ENCODE assay signal across 8 cellular contexts in the genomic region with DNA sequence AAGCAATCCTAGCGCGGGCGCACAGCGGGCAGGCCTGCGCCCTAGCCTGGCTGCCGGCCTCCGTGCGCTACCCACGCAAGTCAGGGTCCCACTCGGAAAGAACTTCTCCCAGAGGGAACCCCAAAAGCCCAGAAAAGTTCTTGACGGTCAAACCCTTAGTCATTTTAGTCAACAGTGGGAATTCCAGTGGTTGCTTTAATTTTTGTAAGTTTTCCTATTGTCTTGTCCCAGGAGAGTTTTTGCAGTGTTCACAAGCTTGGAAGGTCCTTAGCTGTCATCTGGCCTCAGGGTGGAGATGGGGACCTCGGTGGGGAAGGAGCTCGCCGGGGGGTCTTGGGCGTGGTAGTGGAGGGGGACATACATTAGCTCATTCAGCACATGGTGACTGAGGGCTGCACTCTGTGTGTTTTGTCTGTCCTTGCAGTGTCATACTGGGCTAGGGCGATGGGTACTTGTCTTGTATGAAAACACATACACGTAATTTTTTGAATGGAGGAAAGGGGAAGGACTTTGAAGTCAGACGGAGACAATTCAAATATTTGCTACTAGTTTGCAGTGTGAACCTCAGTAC. TPM values are rescaled to one million over a fixed set of nuclear protein-coding genes. Genes with fewer than 3 reads are reported as not detected.
DNase-seq lines count a peak whose midpoint lies in the region; ATAC-seq and TF ChIP-seq lines count a peak whose summit lies in the region.

No MANE protein-coding gene starts in this region.

- H3K27me3 Mint-ChIP-seq in H9 (ENCODE audit: low read depth) = peaks cover 12% of the 10 kb centered on the region

- H3K18ac ChIP-seq in H9 (ENCODE audit: insufficient read length, low read depth, low read length) = no peak overlapping the region
- H3K18ac ChIP-seq in neuronal stem cell (ENCODE audit: low read length) = peak overlapping the region; percentile 95

- peak overlapping the region; percentile 74 for H3K4me2 ChIP-seq in H9 (ENCODE audit: insufficient read depth, insufficient read length, low read length)
- peak overlapping the region; percentile 80 for H3K4me2 ChIP-seq in neuronal stem cell (ENCODE audit: insufficient read depth, low read length, poor library complexity, severe bottlenecking)

- no peak overlapping the region for H2BK5ac ChIP-seq in H9 (ENCODE audit: insufficient read length, low read length)
- peak overlapping the region; percentile 66 for H2BK5ac ChIP-seq in neuronal stem cell (ENCODE audit: low read length)

- H2BK20ac ChIP-seq in H9 (ENCODE audit: low read depth, low read length, poor library complexity, severe bottlenecking) = no peak overlapping the region

- H3K56ac ChIP-seq in H9 (ENCODE audit: insufficient read length, low read depth, low read length) = no peak overlapping the region

- H3K4ac ChIP-seq in H9 (ENCODE audit: low read depth, low read length) = no peak overlapping the region
- H3K4ac ChIP-seq in neuronal stem cell (ENCODE audit: low read length) = no peak overlapping the region

- intact Hi-C loops in esophagus squamous epithelium (cut with DNase I) = no loop called here

- H2BK120ac ChIP-seq in H9 (ENCODE audit: low read depth, low read length, poor library complexity, severe bottlenecking) (no peak overlapping the region), neuronal stem cell (ENCODE audit: low read depth, low read length) (no peak overlapping the region)

- H3K36me3 Mint-ChIP-seq in H9 (ENCODE audit: insufficient read depth in 1 of 3, low read depth in 3 of 3) = no peaks in the 10 kb centered on the region; a peak in 1 of 7 replicates

- H3K4me1 ChIP-seq in H9 (ENCODE audit: insufficient read depth, low read length) (no peaks in the 10 kb centered on the region; the same call in 1 of the 2 replicates), SJSA1 (replicated peaks) (peaks cover 12% of the 10 kb centered on the region), esophagus squamous epithelium (peaks cover 0 to 27% (median 8%) of the 10 kb centered on the region in 3 donors), neuronal stem cell (ENCODE audit: control insufficient read depth in 2 of 2, insufficient read depth in 1 of 2, low read depth in 1 of 2, low read length in 2 of 2) (peaks cover 0 to 6% of the 10 kb centered on the region in 2 donors)

- no peak overlapping the region for H4K5ac ChIP-seq in H9 (ENCODE audit: insufficient read length, low read depth, low read length)

- H3K14ac ChIP-seq in H9 (ENCODE audit: insufficient read depth, low read length) = no peak overlapping the region
- H3K14ac ChIP-seq in neuronal stem cell (ENCODE audit: low read length) = no peak overlapping the region

- H3K79me1 ChIP-seq in H9 (ENCODE audit: insufficient read depth, low read depth, low read length, poor library complexity, severe bottlenecking) (no peaks in the 10 kb centered on the region), neuronal stem cell (ENCODE audit: low read depth, low read length) (no peaks in the 10 kb centered on the region)

- no peak for ATAC-seq in HG03378 (IDR thresholded peaks at IDR 0.05; ENCODE audit: unreplicated experiment)
- no peak for ATAC-seq in GM18873 (IDR thresholded peaks at IDR 0.05; ENCODE audit: low FRiP score, unreplicated experiment)

- H3K9ac ChIP-seq in H9 (ENCODE audit: extremely low read depth, insufficient read length, low read length) (peak overlapping the region; percentile 40), neuronal stem cell (ENCODE audit: low read depth, low read length, poor library complexity) (peak overlapping the region; percentile 87)

- H3K79me2 ChIP-seq in H9 (ENCODE audit: insufficient read depth, low read length) = no peaks in the 10 kb centered on the region

- H2BK12ac ChIP-seq in H9 (ENCODE audit: insufficient read length, low read depth, low read length) (no peak overlapping the region), neuronal stem cell (ENCODE audit: low read length) (no peak overlapping the region)

- no peak overlapping the region for H3T11ph ChIP-seq in H9 (ENCODE audit: low read length)

- peaks cover 10 to 12% of the 10 kb centered on the region in 2 experiments for H3K4me1 Mint-ChIP-seq in H9

- no peaks in the 10 kb centered on the region; a peak in 1 of 5 replicates for H3K9me3 Mint-ChIP-seq in H9

- H3K27me3 ChIP-seq in H9 (ENCODE audit: insufficient read depth, low read length) = no peaks in the 10 kb centered on the region
- no peaks in the 10 kb centered on the region for H3K27me3 ChIP-seq in SJSA1 (replicated peaks)
- no peaks in the 10 kb centered on the region for H3K27me3 ChIP-seq in esophagus squamous epithelium
- peaks cover 0 to 7% (median 0%) of the 10 kb centered on the region in 3 experiments for H3K27me3 ChIP-seq in neuronal stem cell (ENCODE audit: control insufficient read depth in 3 of 3, insufficient read depth in 3 of 3, low read depth in 1 of 3, low read length in 3 of 3)

- TF ChIP-seq POLR2A in esophagus squamous epithelium (IDR thresholded peaks at IDR 0.05) = no peak

- H3K4me3 ChIP-seq in SJSA1 (peak overlapping the region; percentile 56), esophagus squamous epithelium (peak overlapping the region; percentile 72 to 97 (median 81)), neuronal stem cell (ENCODE audit: low read length in 2 of 2) (peak overlapping the region; percentile 60 to 88)

- H3K27ac ChIP-seq in H9 (ENCODE audit: insufficient read length, low read depth, low read length) (no peak overlapping the region), SJSA1 (peak overlapping the region; percentile 80), esophagus squamous epithelium (peak overlapping the region; percentile 73 to 87 (median 82)), neuronal stem cell (replicated peaks; ENCODE audit: low read length) (no peak overlapping the region)

- H2AK5ac ChIP-seq in H9 (ENCODE audit: insufficient read length, low read length) = no peak overlapping the region
- H2AK5ac ChIP-seq in neuronal stem cell (ENCODE audit: low read depth, low read length) = no peak overlapping the region

- WGBS in H9 (ENCODE audit: extremely low coverage, insufficient read length, low lambda C conversion rate) = no CpG with 5 or more reads among the region's 18 CpGs
- WGBS in esophagus squamous epithelium, 2 donors = 1 to 4% methylated on average over 7 to 14 of the region's 18 CpGs
- no CpG with 5 or more reads among the region's 18 CpGs for WGBS in neuronal stem cell (ENCODE audit: extremely low coverage in 2 of 2, insufficient read length in 2 of 2, insufficient replicate concordance in 1 of 2), 2 donors

- H3K23ac ChIP-seq in H9 (ENCODE audit: insufficient read length, low read depth, low read length) = no peak overlapping the region
- no peak overlapping the region for H3K23ac ChIP-seq in neuronal stem cell (ENCODE audit: low read depth, low read length, poor library complexity)

- H4K20me1 ChIP-seq in H9 (ENCODE audit: control insufficient read depth, insufficient read depth, insufficient read length) = no peaks in the 10 kb centered on the region

- H2BK15ac ChIP-seq in H9 (ENCODE audit: low read depth, low read length) = no peak overlapping the region
- H2BK15ac ChIP-seq in neuronal stem cell (ENCODE audit: low read length) = no peak overlapping the region

- H3K36me3 ChIP-seq in SJSA1 = no peaks in the 10 kb centered on the region
- no peaks in the 10 kb centered on the region for H3K36me3 ChIP-seq in esophagus squamous epithelium
- H3K36me3 ChIP-seq in neuronal stem cell (replicated peaks in 1 of 2; ENCODE audit: control insufficient read depth in 2 of 2, insufficient read depth in 2 of 2, low read length in 2 of 2) = no peaks in the 10 kb centered on the region

- DNase-seq in GM03348 (ENCODE audit: low spot score) (peak; percentile 25), H9 (no peak), SJSA1 (ENCODE audit: low read depth in 1 of 2, low spot score in 2 of 2) (peak in 1 of 2 experiments; percentile 36), esophagus squamous epithelium (lab: John Stamatoyannopoulos, UW) (no peak), neuronal stem cell (ENCODE audit: low spot score) (no peak), T1000 (lab: John Stamatoyannopoulos, UW) (no peak)

- H3K9me3 ChIP-seq in H9 (ENCODE audit: control insufficient read depth, low read depth, low read length) (no peaks in the 10 kb centered on the region), SJSA1 (replicated peaks) (no peaks in the 10 kb centered on the region), esophagus squamous epithelium (no peaks in the 10 kb centered on the region), neuronal stem cell (replicated peaks in 1 of 2; ENCODE audit: control insufficient read depth in 2 of 2, insufficient read depth in 1 of 2, low read depth in 1 of 2, low read length in 2 of 2) (no peaks in the 10 kb centered on the region)

- peaks cover 6% of the 10 kb centered on the region for H3K23me2 ChIP-seq in H9 (ENCODE audit: insufficient read length, low read depth, low read length, poor library complexity, severe bottlenecking)

- no peak for TF ChIP-seq CTCF in H9 (conservative IDR thresholded peaks at IDR 0.05)
- TF ChIP-seq CTCF in esophagus squamous epithelium (IDR thresholded peaks at IDR 0.05) = no peak

- H3K27ac Mint-ChIP-seq in H9 = peak overlapping the region in 1 of 3 experiments; percentile 35; a peak in 2 of 7 replicates

- H4K8ac ChIP-seq in H9 (replicated peaks; ENCODE audit: insufficient read length, low read depth, low read length) (no peak overlapping the region), neuronal stem cell (ENCODE audit: low read depth, low read length) (no peak overlapping the region)

- H2AFZ ChIP-seq in H9 (ENCODE audit: low read length) (no peak overlapping the region), neuronal stem cell (ENCODE audit: low read length) (peak overlapping the region; percentile 99)

- H3K4me3 Mint-ChIP-seq in H9 = peak overlapping the region; percentile 76 to 89

- H4K91ac ChIP-seq in H9 (ENCODE audit: insufficient read length, low read depth, low read length) (no peak overlapping the region), neuronal stem cell (ENCODE audit: low read depth, low read length, poor library complexity) (no peak overlapping the region)

RNA-seq across cellular contexts. Expression of gene MINDY4, which starts 0.7 kb away (rescaled TPM):
- total RNA-seq in H9 (2021) (2.6 and 3.1 TPM in 2 replicates), esophagus squamous epithelium (1 to 10 TPM; 2.5 to 6.3 (median 3.3) TPM)
- 0.85 and 2.0 TPM in 2 replicates for total RNA-seq in SJSA1 (2014; rRNA removed; shearing (Covaris generic))
- 2.4 TPM for polyA plus RNA-seq in neuronal stem cell (2013, experiment 1 of 2)
- polyA plus RNA-seq in neuronal stem cell (2013, experiment 2 of 2) = 2.7 TPM

RNA-seq across cellular contexts. Expression of gene INMT, which starts 20.0 kb away (rescaled TPM):
- total RNA-seq in H9 (2021) = 0.59 and 0.70 TPM in 2 replicates
- 0.08 and 0.19 TPM in 2 replicates for total RNA-seq in SJSA1 (2014; rRNA removed; shearing (Covaris generic))
- 10 to 100 TPM in 2 of 4 donors, 1 to 10 TPM in 1, under 1 TPM in 1; 0.76 to 40.2 (median 7.8) TPM for total RNA-seq in esophagus squamous epithelium
- polyA plus RNA-seq in neuronal stem cell (2013, experiment 1 of 2) = 0.79 TPM
- 1.1 TPM for polyA plus RNA-seq in neuronal stem cell (2013, experiment 2 of 2)

Comparison
In these comparisons a context has a peak if more than half of its experiments do, and no peak if none do; other contexts are left out.
1. H3K27ac ChIP-seq: peak in SJSA1 (single experiment) and esophagus squamous epithelium (4 of 4); none in H9 (single experiment) and neuronal stem cell (single experiment).
2. Peak in every context shown above with its lines, with median percentiles within 50 percentile points of each other: H3K4me3 ChIP-seq.